13 cellular contexts compared by ENCODE assay signal in genomic region chr19:8393192-8393870, GRCh38. TPM values are rescaled to one million over a fixed set of nuclear protein-coding genes. Genes with fewer than 3 reads are reported as not detected.
A peak's percentile ranks its signal among the peaks of the same experiment; 100 is the strongest.
DNase-seq lines count a peak whose midpoint lies in the region; ATAC-seq, FAIRE-seq and TF ChIP-seq lines count a peak whose summit lies in the region.
"Had no signal": no experiment of that assay in that cellular context is flagged by ENCODE, and none has a peak within 500 bp of the region (broad histone marks: within the 10 kb centered on the region; RNA-seq: fewer than 3 reads in every experiment).

No MANE protein-coding gene starts in this region.

- no peak for FAIRE-seq in H54 (lab: Jason Lieb, UNC)
- FAIRE-seq: D721Med had no signal

- H3K79me2 ChIP-seq in GM23338 (replicated peaks; ENCODE audit: insufficient read depth), result peaks cover 70% of the 10 kb centered on the region

- peaks cover 6% of the 10 kb centered on the region; the same call in 1 of the 2 replicates for H3F3A ChIP-seq in GM23338 (replicated peaks; ENCODE audit: low read depth)

- peaks cover 11% of the 10 kb centered on the region for H3K27me3 Mint-ChIP-seq in GM23338 (ENCODE audit: insufficient read depth, low read depth, poor library complexity)
- H3K27me3 Mint-ChIP-seq in memory B cell, result no peaks in the 10 kb centered on the region
- no peaks in the 10 kb centered on the region for H3K27me3 Mint-ChIP-seq in stimulated activated naive B cell treated with anti-CD40 and anti-IgM and Interleukin-4, amounts not matched to agents 10 μg/mL and 1 μg/mL and 100 μg/mL, for 72 hours

- H3K9me3 Mint-ChIP-seq in GM23338 (no peaks in the 10 kb centered on the region), memory B cell (no peaks in the 10 kb centered on the region)
- no peaks in the 10 kb centered on the region for H3K9me3 Mint-ChIP-seq in stimulated activated naive B cell treated with anti-CD40 and anti-IgM and Interleukin-4, amounts not matched to agents 10 μg/mL and 1 μg/mL and 100 μg/mL, for 72 hours

- H3K4me3 ChIP-seq in GM23338 (no peak overlapping the region), body of pancreas (no peak overlapping the region)

- ATAC-seq in GM23338, result no peak
- ATAC-seq in body of pancreas, result no peak
- no peak for ATAC-seq in memory B cell (ENCODE audit: low read depth)
- ATAC-seq in stimulated activated naive B cell treated with anti-CD40 and anti-IgM and Interleukin-4, amounts not matched to agents 10 μg/mL and 1 μg/mL and 100 μg/mL, for 72 hours (replicated peaks), result no peak

- peaks cover 11% of the 10 kb centered on the region; the same call in 1 of the 2 replicates for H3K4me1 ChIP-seq in GM23338 (ENCODE audit: insufficient read depth)
- H3K4me1 ChIP-seq in body of pancreas, result peaks cover 90% of the 10 kb centered on the region

- H4K20me1 ChIP-seq in GM23338 (replicated peaks; ENCODE audit: insufficient read depth), result peaks cover 18% of the 10 kb centered on the region

- 68 to 89% methylated on average over 2 to 8 of the region's 8 CpGs for WGBS in body of pancreas, 2 donors

- in situ Hi-C loops in GM13976 (cut with MboI; ENCODE audit: low sequenced_read_pairs, unreplicated experiment), result no loop called here

- no peak for DNase-seq in GM23338 (ENCODE audit: low spot score)
- DNase-seq in body of pancreas, result no peak
- no peak for DNase-seq in memory B cell (ENCODE audit: low spot score in 2 of 2)
- DNase-seq in stimulated activated naive B cell treated with anti-CD40 and anti-IgM and Interleukin-4, amounts not matched to agents 10 μg/mL and 1 μg/mL and 100 μg/mL, for 72 hours, result no peak
- no peak for DNase-seq in GM13976 (ENCODE audit: low spot score)
- DNase-seq in NCI-H2171 (lab: John Stamatoyannopoulos, UW), result no peak
- DNase-seq in H54 (ENCODE audit: insufficient read length, low spot score), result no peak
- DNase-seq: activated CD4-positive, alpha-beta T cell treated with anti-CD3 and anti-CD28 coated beads, Interleukin-2, amount 50 U/mL, for 1 hour; activated gamma-delta T cell treated with Interleukin-2 at 50 U/mL for 16 hours; HCEC 1CT; NCI-H2029 treated with DMSO at 0.1 percent for 48 hours; SW 1271 had no signal

- no peak overlapping the region for H3K27ac Mint-ChIP-seq in GM23338
- peak overlapping the region; percentile 71 for H3K27ac Mint-ChIP-seq in memory B cell
- peak overlapping the region; percentile 51 for H3K27ac Mint-ChIP-seq in stimulated activated naive B cell treated with anti-CD40 and anti-IgM and Interleukin-4, amounts not matched to agents 10 μg/mL and 1 μg/mL and 100 μg/mL, for 72 hours

- no peak overlapping the region for H3K27ac ChIP-seq in GM23338 (ENCODE audit: low read depth)
- peak overlapping the region in 3 of 4 donors; percentile 100 for H3K27ac ChIP-seq in body of pancreas

- H3K9me3 ChIP-seq in body of pancreas, result no peaks in the 10 kb centered on the region

- H3K4me1 Mint-ChIP-seq in GM23338, result peaks cover 15% of the 10 kb centered on the region
- H3K4me1 Mint-ChIP-seq in memory B cell, result peaks cover 27% of the 10 kb centered on the region
- H3K4me1 Mint-ChIP-seq in stimulated activated naive B cell treated with anti-CD40 and anti-IgM and Interleukin-4, amounts not matched to agents 10 μg/mL and 1 μg/mL and 100 μg/mL, for 72 hours, result peaks cover 35 to 62% of the 10 kb centered on the region in 2 donors

- TF ChIP-seq CTCF in GM23338 (conservative IDR thresholded peaks at IDR 0.05; ENCODE audit: low read depth in 2 of 2) (no peak), body of pancreas (IDR thresholded peaks at IDR 0.05) (no peak), GM13976 (IDR thresholded peaks at IDR 0.05; ENCODE audit: borderline replicate concordance, control extremely low read depth, extremely low read depth, insufficient read depth, missing control alignments) (no peak)

- TF ChIP-seq POLR2A in body of pancreas (IDR thresholded peaks at IDR 0.05) (no peak), H54 (IDR thresholded peaks at IDR 0.05; ENCODE audit: low read depth, low read length) (no peak)

- H3K36me3 ChIP-seq in GM23338 (ENCODE audit: insufficient read depth) (no peaks in the 10 kb centered on the region), body of pancreas (replicated peaks in 1 of 2; ENCODE audit: insufficient read depth in 1 of 2, low read depth in 2 of 2) (no peaks in the 10 kb centered on the region)

- H3K9me2 ChIP-seq in GM23338 (ENCODE audit: insufficient read depth), result no peaks in the 10 kb centered on the region

- intact Hi-C loops in body of pancreas (cut with DNase I), result no loop called here

- H3K27me3 ChIP-seq in GM23338 (ENCODE audit: insufficient read depth) (no peaks in the 10 kb centered on the region), body of pancreas (no peaks in the 10 kb centered on the region)

- no peak overlapping the region for H3K4me2 ChIP-seq in GM23338

- H2AFZ ChIP-seq in GM23338, result no peak overlapping the region

- H3K4me3 Mint-ChIP-seq in GM23338 (peak overlapping the region; percentile 10; the same call in 1 of the 3 replicates), memory B cell (no peak overlapping the region)
- H3K4me3 Mint-ChIP-seq in stimulated activated naive B cell treated with anti-CD40 and anti-IgM and Interleukin-4, amounts not matched to agents 10 μg/mL and 1 μg/mL and 100 μg/mL, for 72 hours, result peak overlapping the region in 1 of 2 donors; percentile 62

- peaks cover 3% of the 10 kb centered on the region; the same call in 2 of the 3 replicates for H3K36me3 Mint-ChIP-seq in GM23338 (ENCODE audit: low read depth)
- H3K36me3 Mint-ChIP-seq in memory B cell, result peaks cover 6% of the 10 kb centered on the region
- H3K36me3 Mint-ChIP-seq in stimulated activated naive B cell treated with anti-CD40 and anti-IgM and Interleukin-4, amounts not matched to agents 10 μg/mL and 1 μg/mL and 100 μg/mL, for 72 hours, result peaks cover 11 to 19% of the 10 kb centered on the region in 2 donors

TF ChIP-seq in GM23338, 12 proteins besides CTCF, POLR2A, EP300 and RAD21:
- no peak for TF ChIP-seq EZH2phosphoT487 (IDR thresholded peaks at IDR 0.05; ENCODE audit: unreplicated experiment)
- TF ChIP-seq NANOG (IDR thresholded peaks at IDR 0.05; ENCODE audit: borderline replicate concordance), result no peak
- no peak for TF ChIP-seq ETS1 (IDR thresholded peaks at IDR 0.05)

RNA-seq across cellular contexts. Expression of gene RAB11B, which starts 3.2 kb away (rescaled TPM):
- 70.0 and 79.6 TPM in 2 replicates for total RNA-seq in GM23338 (2014; rRNA removed; shearing (Covaris generic))
- polyA plus RNA-seq in GM23338 (2016; fragmentation: Nextera tagmentation; extraction: Ambion mirVana), result 64.8 and 66.0 TPM in 2 replicates
- total RNA-seq in body of pancreas, result 10 to 100 TPM; 47.7 to 50.4 TPM

RNA-seq across cellular contexts. Expression of gene MARCHF2, which starts 19.8 kb away (rescaled TPM):
- total RNA-seq in GM23338 (2014; rRNA removed; shearing (Covaris generic)), result 50.1 and 58.7 TPM in 2 replicates
- 18.9 and 20.7 TPM in 2 replicates for polyA plus RNA-seq in GM23338 (2016; fragmentation: Nextera tagmentation; extraction: Ambion mirVana)
- 10 to 100 TPM; 32.9 to 35.9 TPM for total RNA-seq in body of pancreas

RNA-seq across cellular contexts. Expression of gene ANGPTL4, which starts 29.4 kb away (rescaled TPM):
- 1.4 and 2.2 TPM in 2 replicates for total RNA-seq in GM23338 (2014; rRNA removed; shearing (Covaris generic))
- 1.9 and 2.1 TPM in 2 replicates for polyA plus RNA-seq in GM23338 (2016; fragmentation: Nextera tagmentation; extraction: Ambion mirVana)
- 100 to 1,000 TPM in 1 of 2 donors, 10 to 100 TPM in 1; 68.7 to 110 TPM for total RNA-seq in body of pancreas

RNA-seq across cellular contexts. Expression of gene KANK3, which starts 50.3 kb away (rescaled TPM):
- 8.7 and 9.3 TPM in 2 replicates for total RNA-seq in GM23338 (2014; rRNA removed; shearing (Covaris generic))
- 2.0 and 2.2 TPM in 2 replicates for polyA plus RNA-seq in GM23338 (2016; fragmentation: Nextera tagmentation; extraction: Ambion mirVana)
- total RNA-seq in body of pancreas, result 10 to 100 TPM in 1 of 2 donors, 1 to 10 TPM in 1; 9.1 to 25.7 TPM

RNA-seq across cellular contexts. Expression of gene HNRNPM, which starts 51.4 kb away (rescaled TPM):
- total RNA-seq in GM23338 (2014; rRNA removed; shearing (Covaris generic)), result 359 and 389 TPM in 2 replicates
- polyA plus RNA-seq in GM23338 (2016; fragmentation: Nextera tagmentation; extraction: Ambion mirVana), result 276 and 291 TPM in 2 replicates
- 100 to 1,000 TPM in 1 of 2 donors, 10 to 100 TPM in 1; 64.9 to 146 TPM for total RNA-seq in body of pancreas

Comparison
In these comparisons a context has a peak if more than half of its experiments do, and no peak if none do; other contexts are left out.
1. RNA of gene ANGPTL4, which starts 29.4 kb away (total RNA-seq): 68.7 to 110 TPM in body of pancreas; 1.4 to 2.2 TPM in GM23338; every median in the first group is over 10 times any median in the second.